In the genomic region with DNA sequence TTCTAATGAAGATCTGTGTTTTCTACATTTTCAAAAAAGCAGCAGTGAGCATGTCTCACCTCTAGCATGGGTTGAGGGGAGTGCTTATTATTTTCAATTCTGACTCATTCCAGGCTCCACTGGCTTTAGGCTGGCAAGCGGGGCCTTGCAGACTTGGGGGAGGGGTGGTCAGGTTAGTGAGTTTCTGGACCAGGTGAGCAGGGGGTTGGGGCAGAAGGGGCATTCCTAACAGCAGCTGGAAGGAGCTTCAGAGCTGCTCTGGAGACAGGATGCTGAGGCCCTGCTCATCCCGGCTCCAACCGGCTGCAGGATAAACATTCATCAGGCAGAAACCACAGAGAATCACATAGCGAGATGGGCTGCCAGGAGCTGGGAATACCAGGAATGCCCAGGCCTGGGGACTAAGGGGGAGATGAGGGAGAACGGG, we compare ENCODE assay signal across 13 cellular contexts. TPM values are rescaled to one million over a fixed set of nuclear protein-coding genes. Genes with fewer than 3 reads are reported as not detected.
A peak's percentile ranks its signal among the peaks of the same experiment; 100 is the strongest.
DNase-seq lines count a peak whose midpoint lies in the region; ATAC-seq and TF ChIP-seq lines count a peak whose summit lies in the region.
"Had no signal": no experiment of that assay in that cellular context is flagged by ENCODE, and none has a peak within 500 bp of the region (broad histone marks: within the 10 kb centered on the region; RNA-seq: fewer than 3 reads in every experiment).

No MANE protein-coding gene starts in this region.

- no peak for ATAC-seq in aorta (ENCODE audit: low FRiP score)
- no peak for ATAC-seq in HG02938 (IDR thresholded peaks at IDR 0.05; ENCODE audit: unreplicated experiment)

- CTCF ChIA-PET in SK-N-SH (lab: Yijun Ruan, JAX) = interaction anchor here (1.2 to 25.5 kb wide), 6 partner anchors 11 to 127 kb away, joined by 3 to 646 read pairs (median 7); a partner anchor contains a TSS

- peak overlapping the region; percentile 26 to 77; a peak in 2 of 4 replicates for H3K27ac ChIP-seq in SK-N-SH (ENCODE audit: low read depth in 2 of 2, low read length in 1 of 2)
- H3K27ac ChIP-seq in iPS-20b (ENCODE audit: low read length) = no peak overlapping the region
- H3K27ac ChIP-seq in aorta (ENCODE audit: low read depth in 1 of 2, low read length in 2 of 2) = no peak overlapping the region
- H3K27ac ChIP-seq in ovary = no peak overlapping the region
- H3K27ac ChIP-seq: testis had no signal

- peak; percentile 58 for DNase-seq in NCI-H2029 (lab: John Stamatoyannopoulos, UW)
- no peak for DNase-seq in NCI-H2029 treated with DMSO at 0.1 percent for 48 hours (lab: John Stamatoyannopoulos, UW)
- DNase-seq in SK-N-SH = no peak
- DNase-seq in aorta = peak; percentile 13 to 33
- no peak for DNase-seq in NCI-H345 treated with DMSO at 0.1 percent for 48 hours (lab: John Stamatoyannopoulos, UW; ENCODE audit: unreplicated experiment)
- DNase-seq in ovary = no peak
- DNase-seq: activated CD4-positive, alpha-beta T cell treated with anti-CD3 and anti-CD28 coated beads for 48 hours; NCI-H1092; NCI-H526 treated with DMSO at 0.1 percent for 48 hours; testis had no signal

- peak overlapping the region; percentile 54 for H3K9ac ChIP-seq in SK-N-SH
- peak overlapping the region; percentile 21; the same call in 1 of the 2 replicates for H3K9ac ChIP-seq in iPS-20b (ENCODE audit: low read depth, low read length)

- H3K9me3 ChIP-seq in SK-N-SH = no peaks in the 10 kb centered on the region
- H3K9me3 ChIP-seq in iPS-20b (ENCODE audit: insufficient read depth, low read depth, low read length) = no peaks in the 10 kb centered on the region
- H3K9me3 ChIP-seq in aorta (ENCODE audit: control insufficient read depth, low read length) = no peaks in the 10 kb centered on the region
- H3K9me3 ChIP-seq in ovary = no peaks in the 10 kb centered on the region
- H3K9me3 ChIP-seq: A549, testis had no signal

- whole genome bisulfite sequencing in SK-N-SH (ENCODE audit: low lambda C conversion rate) = 17% methylated on average over 5 of the region's 5 CpGs
- 79 to 91% methylated on average over 5 of the region's 5 CpGs for WGBS in aorta, 2 donors
- WGBS in ovary, 3 donors = 26 to 51% (median 39%) methylated on average over 5 of the region's 5 CpGs

- H3K4me3 ChIP-seq in SK-N-SH (ENCODE audit: low read depth in 2 of 2, low read length in 1 of 2) = no peak overlapping the region
- no peak overlapping the region for H3K4me3 ChIP-seq in iPS-20b (ENCODE audit: low read length)
- no peak overlapping the region for H3K4me3 ChIP-seq in aorta (ENCODE audit: low read length in 2 of 2)
- no peak overlapping the region for H3K4me3 ChIP-seq in ovary
- H3K4me3 ChIP-seq: A549, testis had no signal

- H3K9me2 ChIP-seq in SK-N-SH = no peaks in the 10 kb centered on the region

- H3K79me2 ChIP-seq in SK-N-SH (ENCODE audit: insufficient read depth) = no peaks in the 10 kb centered on the region

- intact Hi-C loops in aorta (cut with DNase I) = no loop called here
- intact Hi-C loops in ovary (cut with DNase I) = no loop called here

- no peak for TF ChIP-seq RAD21 in SK-N-SH (IDR thresholded peaks at IDR 0.05; ENCODE audit: low read length)

- POLR2A ChIA-PET in SK-N-SH (lab: Yijun Ruan, JAX) = no interaction called here

- no peak for TF ChIP-seq POLR2A in ovary (IDR thresholded peaks at IDR 0.05)

- TF ChIP-seq CTCF in SK-N-SH (IDR thresholded peaks at IDR 0.05) (no peak), ovary (IDR thresholded peaks at IDR 0.05) (no peak)

- H3K4me2 ChIP-seq in SK-N-SH = peak overlapping the region; percentile 59
- H3K4me2 ChIP-seq: A549 had no signal

- H3K36me3 ChIP-seq in SK-N-SH (replicated peaks in 1 of 2; ENCODE audit: control insufficient read depth in 1 of 2, insufficient read depth in 2 of 2, low read length in 1 of 2) (no peaks in the 10 kb centered on the region), iPS-20b (ENCODE audit: insufficient read depth, low read depth, low read length) (no peaks in the 10 kb centered on the region), aorta (ENCODE audit: control insufficient read depth in 1 of 2, insufficient read depth in 2 of 2, low read length in 1 of 2) (no peaks in the 10 kb centered on the region), ovary (no peaks in the 10 kb centered on the region)

- no peaks in the 10 kb centered on the region for H4K20me1 ChIP-seq in SK-N-SH (ENCODE audit: insufficient read depth)

- no peak for TF ChIP-seq EP300 in SK-N-SH (IDR thresholded peaks at IDR 0.05; ENCODE audit: borderline replicate concordance in 1 of 2, low read depth in 1 of 2, low read length in 1 of 2)
- TF ChIP-seq EP300 in ovary (IDR thresholded peaks at IDR 0.05) = no peak

- H3K27me3 ChIP-seq in SK-N-SH (ENCODE audit: insufficient read depth) (no peaks in the 10 kb centered on the region), iPS-20b (ENCODE audit: insufficient read depth, low read length) (no peaks in the 10 kb centered on the region), aorta (ENCODE audit: control insufficient read depth in 1 of 2, insufficient read depth in 2 of 2, low read length in 1 of 2) (no peaks in the 10 kb centered on the region), ovary (no peaks in the 10 kb centered on the region)
- H3K27me3 ChIP-seq: testis had no signal

- H3K4me1 ChIP-seq in SK-N-SH (ENCODE audit: control insufficient read depth in 1 of 2, insufficient read depth in 2 of 2, low read depth in 1 of 2, low read length in 1 of 2) (peaks cover 17 to 37% of the 10 kb centered on the region in 2 experiments; a peak in 3 of 4 replicates), iPS-20b (ENCODE audit: insufficient read depth, low read length) (peaks cover 23% of the 10 kb centered on the region; the same call in 1 of the 2 replicates), aorta (ENCODE audit: control insufficient read depth in 1 of 2, insufficient read depth in 2 of 2, low read length in 2 of 2) (no peaks in the 10 kb centered on the region), ovary (ENCODE audit: insufficient read depth) (no peaks in the 10 kb centered on the region)
- H3K4me1 ChIP-seq: testis had no signal

- H3F3A ChIP-seq in SK-N-SH (replicated peaks; ENCODE audit: insufficient read depth) = peaks cover 27% of the 10 kb centered on the region

- H2AFZ ChIP-seq in SK-N-SH (ENCODE audit: low read depth) = peak overlapping the region; percentile 73

TF ChIP-seq in SK-N-SH, 30 proteins besides CTCF, POLR2A, EP300 and RAD21 (continues in another document):
- TF ChIP-seq MEF2A (IDR thresholded peaks at IDR 0.05; ENCODE audit: borderline replicate concordance, low read depth) = no peak
- TF ChIP-seq JUND (IDR thresholded peaks at IDR 0.05) = no peak
- no peak for TF ChIP-seq RCOR1 (IDR thresholded peaks at IDR 0.05; ENCODE audit: low read length)
- TF ChIP-seq, protein P1, sequence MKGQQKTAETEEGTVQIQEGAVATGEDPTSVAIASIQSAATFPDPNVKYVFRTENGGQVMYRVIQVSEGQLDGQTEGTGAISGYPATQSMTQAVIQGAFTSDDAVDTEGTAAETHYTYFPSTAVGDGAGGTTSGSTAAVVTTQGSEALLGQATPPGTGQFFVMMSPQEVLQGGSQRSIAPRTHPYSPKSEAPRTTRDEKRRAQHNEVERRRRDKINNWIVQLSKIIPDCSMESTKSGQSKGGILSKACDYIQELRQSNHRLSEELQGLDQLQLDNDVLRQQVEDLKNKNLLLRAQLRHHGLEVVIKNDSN (IDR thresholded peaks at IDR 0.05; ENCODE audit: borderline replicate concordance, low read depth) = no peak
- TF ChIP-seq, protein P2, sequence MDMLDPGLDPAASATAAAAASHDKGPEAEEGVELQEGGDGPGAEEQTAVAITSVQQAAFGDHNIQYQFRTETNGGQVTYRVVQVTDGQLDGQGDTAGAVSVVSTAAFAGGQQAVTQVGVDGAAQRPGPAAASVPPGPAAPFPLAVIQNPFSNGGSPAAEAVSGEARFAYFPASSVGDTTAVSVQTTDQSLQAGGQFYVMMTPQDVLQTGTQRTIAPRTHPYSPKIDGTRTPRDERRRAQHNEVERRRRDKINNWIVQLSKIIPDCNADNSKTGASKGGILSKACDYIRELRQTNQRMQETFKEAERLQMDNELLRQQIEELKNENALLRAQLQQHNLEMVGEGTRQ (IDR thresholded peaks at IDR 0.05; ENCODE audit: borderline replicate concordance, low read depth, low read length) = no peak
- TF ChIP-seq ELF1 (IDR thresholded peaks at IDR 0.05) = no peak
- no peak for TF ChIP-seq NRF1 (IDR thresholded peaks at IDR 0.05; ENCODE audit: low read depth, low read length)
- TF ChIP-seq TEAD4 (IDR thresholded peaks at IDR 0.05; ENCODE audit: borderline replicate concordance, insufficient read depth) = no peak

RNA-seq across cellular contexts. Expression of a gene that starts 10.5 kb away (rescaled TPM):
- polyA plus RNA-seq in SK-N-SH (2012; rRNA removed) (1.8 and 2.5 TPM in 2 replicates), aorta (100 to 1,000 TPM in 1 of 2 donors, 1 to 10 TPM in 1; 3.1 to 135 TPM), ovary (100 to 1,000 TPM in 1 of 2 donors, 10 to 100 TPM in 1; 13.3 to 110 TPM)
- 1.7 and 2.3 TPM in 2 replicates for polyA plus RNA-seq in SK-N-SH (2012; cell fraction: cytosol; rRNA removed)
- polyA plus RNA-seq in SK-N-SH (2012; cell fraction: nucleus; rRNA removed) = 0.88 and 1.5 TPM in 2 replicates
- total RNA-seq in aorta (1 to 10 TPM; 1.3 to 5.7 TPM), ovary (100 to 1,000 TPM in 4 of 7 donors, 10 to 100 TPM in 3; 68.5 to 653 (median 144) TPM)

RNA-seq across cellular contexts. Expression of a gene that starts 19.9 kb away (rescaled TPM):
- 16.9 and 17.0 TPM in 2 replicates for polyA plus RNA-seq in SK-N-SH (2012; rRNA removed)
- 9.7 and 12.7 TPM in 2 replicates for polyA plus RNA-seq in SK-N-SH (2012; cell fraction: cytosol; rRNA removed)
- polyA plus RNA-seq in SK-N-SH (2012; cell fraction: nucleus; rRNA removed) = 33.8 and 36.0 TPM in 2 replicates
- not detected for total RNA-seq in aorta
- polyA plus RNA-seq in aorta = 1 to 10 TPM in 1 of 2 donors, under 1 TPM in 1; 0.56 to 1.9 TPM
- total RNA-seq in ovary = 1 to 10 TPM in 1 of 7 donors, under 1 TPM in 5, not detected in 1; 0.17 to 9.4 (median 0.46) TPM
- under 1 TPM; 0.11 to 0.22 TPM for polyA plus RNA-seq in ovary

RNA-seq across cellular contexts. Expression of a gene that starts 33.2 kb away (rescaled TPM):
- polyA plus RNA-seq in SK-N-SH (2012; rRNA removed) (0.39 and 0.67 TPM in 2 replicates), aorta (10 to 100 TPM; 11.4 to 38.3 TPM), ovary (1 to 10 TPM in 1 of 2 donors, under 1 TPM in 1; 0.16 to 1.1 TPM)
- 0.06 and 0.37 TPM in 2 replicates for polyA plus RNA-seq in SK-N-SH (2012; cell fraction: cytosol; rRNA removed)
- polyA plus RNA-seq in SK-N-SH (2012; cell fraction: nucleus; rRNA removed) = 1.3 TPM in 2 replicates
- total RNA-seq in aorta (not detected), ovary (1 to 10 TPM in 3 of 7 donors, under 1 TPM in 2, not detected in 2; 0.32 to 3.7 (median 3.2) TPM)

RNA-seq across cellular contexts. Expression of a gene that starts 33.3 kb away (rescaled TPM):
- polyA plus RNA-seq in SK-N-SH (2012; rRNA removed) = not detected in 2 replicates
- not detected in 2 replicates for polyA plus RNA-seq in SK-N-SH (2012; cell fraction: cytosol; rRNA removed)
- not detected in 2 replicates for polyA plus RNA-seq in SK-N-SH (2012; cell fraction: nucleus; rRNA removed)
- not detected for total RNA-seq in aorta
- polyA plus RNA-seq in aorta = under 1 TPM in 1 of 2 donors, not detected in 1; 0.18 TPM
- total RNA-seq in ovary = not detected
- polyA plus RNA-seq in ovary = not detected
- polyA plus RNA-seq: A549 had no signal

RNA-seq across cellular contexts. Expression of a gene that starts 48.1 kb away (rescaled TPM):
- polyA plus RNA-seq in SK-N-SH (2012; rRNA removed) (not detected in 2 replicates), aorta (10 to 100 TPM in 1 of 2 donors, 1 to 10 TPM in 1; 4.4 to 46.7 TPM), ovary (not detected)
- polyA plus RNA-seq in SK-N-SH (2012; cell fraction: cytosol; rRNA removed) = not detected in 2 replicates
- 0.04 TPM in 1 of 2 replicates, not detected in the other for polyA plus RNA-seq in SK-N-SH (2012; cell fraction: nucleus; rRNA removed)
- total RNA-seq in aorta (1 to 10 TPM in 1 of 2 donors, under 1 TPM in 1; 0.30 to 1.2 TPM), ovary (1 to 10 TPM in 1 of 7 donors, under 1 TPM in 2, not detected in 4; 0.38 to 1.1 (median 0.75) TPM)

Comparison
In these comparisons a context has a peak if more than half of its experiments do, and no peak if none do; other contexts are left out.
1. DNase-seq: peak in NCI-H2029 (single experiment) and aorta (2 of 2); none in NCI-H2029 treated with DMSO at 0.1 percent for 48 hours (single experiment), SK-N-SH (single experiment), NCI-H345 treated with DMSO at 0.1 percent for 48 hours (single experiment) and ovary (0 of 5).
2. H3K27ac ChIP-seq: peak in SK-N-SH (2 of 2); none in iPS-20b (single experiment), aorta (0 of 2) and ovary (0 of 2).
3. RNA of a gene that starts 33.2 kb away (polyA plus RNA-seq): 11.4 to 38.3 TPM in aorta; 0.16 to 1.1 TPM in ovary and 0.06 to 1.3 TPM in SK-N-SH; every median in the first group is over 4 times any median in the second.